ENCODE assay signal across 1 cellular context in the genomic region with DNA sequence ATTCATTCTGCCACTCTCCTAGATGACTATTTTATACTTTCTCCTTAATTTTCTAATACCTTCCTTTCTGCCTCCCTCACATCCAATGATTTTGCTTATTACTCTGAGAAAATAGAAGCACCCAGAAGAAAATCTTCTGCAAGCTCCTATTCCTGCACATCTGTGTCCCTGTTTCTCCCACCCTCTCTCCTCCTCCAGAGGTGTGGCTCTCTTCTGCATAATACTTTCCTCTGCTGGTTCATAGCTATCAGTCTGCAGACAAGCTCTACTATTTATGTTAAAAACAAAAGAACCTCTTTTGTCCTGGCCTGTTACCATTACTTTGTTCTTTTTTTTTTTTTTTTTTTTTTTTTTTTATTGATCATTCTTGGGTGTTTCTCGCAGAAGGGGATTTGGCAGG.
TF ChIP-seq lines count a peak whose summit lies in the region.

No MANE protein-coding gene starts in this region.

TF ChIP-seq in IMR-90, 13 proteins besides CTCF, POLR2A, EP300 and RAD21 (continued from another document):
- TF ChIP-seq BHLHE40 (IDR thresholded peaks at IDR 0.05; ENCODE audit: low read depth, low read length) (no peak), MAZ (IDR thresholded peaks at IDR 0.05; ENCODE audit: borderline replicate concordance, low read depth, low read length) (no peak), MAFK (IDR thresholded peaks at IDR 0.05; ENCODE audit: low read depth, low read length) (no peak), FOS (IDR thresholded peaks at IDR 0.05; ENCODE audit: low read depth, low read length) (no peak), CHD1 (IDR thresholded peaks at IDR 0.05; ENCODE audit: low read depth, low read length) (no peak), RCOR1 (IDR thresholded peaks at IDR 0.05; ENCODE audit: insufficient replicate concordance, low read length) (no peak), MXI1 (IDR thresholded peaks at IDR 0.05; ENCODE audit: borderline replicate concordance, low read depth, low read length) (no peak)
- TF ChIP-seq, protein P1, sequence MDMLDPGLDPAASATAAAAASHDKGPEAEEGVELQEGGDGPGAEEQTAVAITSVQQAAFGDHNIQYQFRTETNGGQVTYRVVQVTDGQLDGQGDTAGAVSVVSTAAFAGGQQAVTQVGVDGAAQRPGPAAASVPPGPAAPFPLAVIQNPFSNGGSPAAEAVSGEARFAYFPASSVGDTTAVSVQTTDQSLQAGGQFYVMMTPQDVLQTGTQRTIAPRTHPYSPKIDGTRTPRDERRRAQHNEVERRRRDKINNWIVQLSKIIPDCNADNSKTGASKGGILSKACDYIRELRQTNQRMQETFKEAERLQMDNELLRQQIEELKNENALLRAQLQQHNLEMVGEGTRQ (IDR thresholded peaks at IDR 0.05; ENCODE audit: low read depth, low read length) = no peak
